Comparison of ENCODE assay signal across 8 cellular contexts in genomic region chrX:134374294-134374693, GRCh38. TPM values are rescaled to one million over a fixed set of nuclear protein-coding genes. Genes with fewer than 3 reads are reported as not detected.
DNase-seq lines count a peak whose midpoint lies in the region; ATAC-seq and TF ChIP-seq lines count a peak whose summit lies in the region.

No MANE protein-coding gene starts in this region.

- H4K91ac ChIP-seq in IMR-90 (ENCODE audit: insufficient read depth, low read depth, low read length): no peak overlapping the region

- peak overlapping the region; percentile 94 for H3K4me2 ChIP-seq in IMR-90 (ENCODE audit: low read depth, low read length)

- no peaks in the 10 kb centered on the region for H3K27me3 ChIP-seq in IMR-90 (ENCODE audit: control insufficient read depth, insufficient read depth, low read length)
- H3K27me3 ChIP-seq in muscle layer of colon (ENCODE audit: control insufficient read depth in 1 of 2, insufficient read depth in 2 of 2, low read length in 2 of 2): no peaks in the 10 kb centered on the region

- H3K4me3 ChIP-seq in AG09309 (ENCODE audit: control insufficient read depth, low read depth, low read length) (peak overlapping the region; percentile 74), IMR-90 (ENCODE audit: insufficient read depth, low read depth, low read length) (peak overlapping the region; percentile 82), muscle layer of colon (ENCODE audit: low read depth in 1 of 2, low read length in 2 of 2) (peak overlapping the region; percentile 42 to 58)

- H3K9ac ChIP-seq in IMR-90 (ENCODE audit: low read depth, low read length): peak overlapping the region; percentile 32; the same call in 1 of the 2 replicates
- no peak overlapping the region for H3K9ac ChIP-seq in muscle layer of colon (ENCODE audit: low read length)

- H3K56ac ChIP-seq in IMR-90 (ENCODE audit: extremely low read depth, insufficient read depth, low read length): no peak overlapping the region

- TF ChIP-seq RAD21 in IMR-90 (IDR thresholded peaks at IDR 0.05; ENCODE audit: low read length): no peak

- no peaks in the 10 kb centered on the region for H3K4me1 Mint-ChIP-seq in MCF 10A (ENCODE audit: insufficient read depth, unreplicated experiment)

- H3K27ac ChIP-seq in IMR-90 (ENCODE audit: insufficient read depth, low read length): no peak overlapping the region
- H3K27ac ChIP-seq in muscle layer of colon (ENCODE audit: low read depth, low read length): peak overlapping the region; percentile 92

- peak overlapping the region; percentile 96 for H3K27ac Mint-ChIP-seq in MCF 10A (ENCODE audit: low read depth, unreplicated experiment)

- no peak overlapping the region for H3K14ac ChIP-seq in IMR-90 (replicated peaks; ENCODE audit: low read depth, low read length)

- no peaks in the 10 kb centered on the region for H3K9me3 Mint-ChIP-seq in MCF 10A (ENCODE audit: unreplicated experiment)

- no peak overlapping the region for H2BK20ac ChIP-seq in IMR-90 (ENCODE audit: low read depth, low read length)

- no peak for TF ChIP-seq POLR2A in IMR-90 (IDR thresholded peaks at IDR 0.05; ENCODE audit: low read depth, low read length)

- CTCF ChIA-PET in IMR-90 (lab: Yijun Ruan, JAX) (no interaction called here), MCF 10A (lab: Yijun Ruan, JAX) (interaction anchor here (1.3 kb wide), 1 partner anchor 22 kb away, joined by 3 read pairs; no protein-coding TSS in a partner anchor)

- no peak overlapping the region for H4K5ac ChIP-seq in IMR-90 (ENCODE audit: low read depth, low read length)

- no peak overlapping the region for H3K4ac ChIP-seq in IMR-90 (ENCODE audit: low read depth, low read length)

- H2AK9ac ChIP-seq in IMR-90 (replicated peaks; ENCODE audit: low read depth, low read length, poor library complexity): no peak overlapping the region

- TF ChIP-seq CTCF in AG09309 (IDR thresholded peaks at IDR 0.05; ENCODE audit: control insufficient read depth, insufficient read depth, low read depth, low read length, missing control alignments) (no peak), IMR-90 (conservative IDR thresholded peaks at IDR 0.05; ENCODE audit: low read depth, low read length) (no peak), MCF 10A (IDR thresholded peaks at IDR 0.05; ENCODE audit: unreplicated experiment) (no peak)

- no peaks in the 10 kb centered on the region for H3K79me1 ChIP-seq in IMR-90 (ENCODE audit: low read depth in 1 of 2, low read length in 2 of 2)

- H3K36me3 Mint-ChIP-seq in MCF 10A (ENCODE audit: insufficient read depth, unreplicated experiment): peaks cover 5% of the 10 kb centered on the region

- H3K4me1 ChIP-seq in IMR-90 (ENCODE audit: control insufficient read depth, insufficient read depth, low read length) (no peaks in the 10 kb centered on the region), muscle layer of colon (ENCODE audit: insufficient read depth, low read length) (no peaks in the 10 kb centered on the region)

- no peak overlapping the region for H2AFZ ChIP-seq in IMR-90 (replicated peaks; ENCODE audit: low read length, poor library complexity)

- ATAC-seq in IMR-90 (ENCODE audit: low read depth) (no peak), HG03097 (IDR thresholded peaks at IDR 0.05; ENCODE audit: low FRiP score, unreplicated experiment) (no peak), HG02678 (IDR thresholded peaks at IDR 0.05; ENCODE audit: unreplicated experiment) (no peak)

- H3K27me3 Mint-ChIP-seq in MCF 10A (ENCODE audit: insufficient read depth, unreplicated experiment): peaks cover 33% of the 10 kb centered on the region

- no peak for DNase-seq in AG09309 (ENCODE audit: low read depth)
- no peak for DNase-seq in IMR-90
- DNase-seq in MCF 10A (ENCODE audit: unreplicated experiment): peak; percentile 27
- DNase-seq in stimulated activated CD4-positive, alpha-beta T cell treated with anti-CD3 and anti-CD28 coated beads, Interleukin-4, amount 100 ng/mL, for 24 hours: no peak
- DNase-seq in NCI-H1436 (lab: John Stamatoyannopoulos, UW): no peak

- no peak overlapping the region for H2BK15ac ChIP-seq in IMR-90 (ENCODE audit: low read depth, low read length)

- H2AK5ac ChIP-seq in IMR-90 (ENCODE audit: low read depth, low read length): no peak overlapping the region

- H3K9me3 ChIP-seq in IMR-90 (ENCODE audit: control insufficient read depth, insufficient read depth, low read length) (no peaks in the 10 kb centered on the region), muscle layer of colon (ENCODE audit: low read length) (no peaks in the 10 kb centered on the region)

- BruUV-seq in IMR-90 (replicated peaks; lab: Mats Ljungman, UMichigan): TSS peak; percentile 26
- no TSS peak for BruUV-seq in MCF 10A (replicated peaks; lab: Mats Ljungman, UMichigan)

- no peaks in the 10 kb centered on the region for H4K20me1 ChIP-seq in IMR-90 (ENCODE audit: insufficient read depth, low read length)

- no peak overlapping the region for H3K23ac ChIP-seq in IMR-90 (ENCODE audit: low read depth, low read length)

- intact Hi-C loops in IMR-90 (cut with micrococcal nuclease): no loop called here
- intact Hi-C loops in MCF 10A (cut with micrococcal nuclease): no loop called here

- in situ Hi-C loops in IMR-90 (cut with MboI; ENCODE audit: low sequenced_read_pairs): no loop called here

- no peaks in the 10 kb centered on the region for H3K36me3 ChIP-seq in IMR-90 (ENCODE audit: control insufficient read depth, insufficient read depth, low read length)
- no peaks in the 10 kb centered on the region for H3K36me3 ChIP-seq in muscle layer of colon (ENCODE audit: insufficient read depth, low read length)

- dilution Hi-C loops in IMR-90 (cut with HindIII; ENCODE audit: low sequenced_read_pairs, unreplicated experiment): no loop called here

- no peak overlapping the region for H2BK5ac ChIP-seq in IMR-90 (ENCODE audit: low read depth, low read length, poor library complexity, severe bottlenecking)

- POLR2A ChIA-PET in IMR-90 (lab: Charles Lee; ENCODE audit: unreplicated experiment) (no interaction called here), MCF 10A (lab: Yijun Ruan, JAX) (interaction anchor here (0.8 to 1.3 kb wide), 5 partner anchors 8 to 40 kb away, joined by 3 to 5 read pairs (median 4); no protein-coding TSS in a partner anchor)

- H2BK120ac ChIP-seq in IMR-90 (ENCODE audit: low read depth, low read length): no peak overlapping the region

- peak overlapping the region; percentile 90 for H3K4me3 Mint-ChIP-seq in MCF 10A (ENCODE audit: unreplicated experiment)

- H4K8ac ChIP-seq in IMR-90 (ENCODE audit: low read depth in 2 of 2, low read length in 2 of 2): no peak overlapping the region

- no peaks in the 10 kb centered on the region for H3K9me1 ChIP-seq in IMR-90 (ENCODE audit: insufficient read depth, low read length)

- no peak overlapping the region for H3K18ac ChIP-seq in IMR-90 (ENCODE audit: low read depth, low read length)

- no CpG with 5 or more reads among the region's 9 CpGs for whole genome bisulfite sequencing in IMR-90 (ENCODE audit: extremely low coverage in 2 of 2, insufficient read length in 1 of 2), 2 experiments

TF ChIP-seq in IMR-90, 13 proteins besides CTCF, POLR2A, EP300 and RAD21:
- TF ChIP-seq RFX5 (IDR thresholded peaks at IDR 0.05; ENCODE audit: low read depth, low read length) (no peak), CHD1 (IDR thresholded peaks at IDR 0.05; ENCODE audit: low read depth, low read length) (no peak), BHLHE40 (IDR thresholded peaks at IDR 0.05; ENCODE audit: low read depth, low read length) (no peak), SMC3 (IDR thresholded peaks at IDR 0.05; ENCODE audit: low read depth, low read length) (no peak), MAFK (IDR thresholded peaks at IDR 0.05; ENCODE audit: low read depth, low read length) (no peak), NFE2L2 (IDR thresholded peaks at IDR 0.05; ENCODE audit: low read depth, low read length) (no peak), MXI1 (IDR thresholded peaks at IDR 0.05; ENCODE audit: borderline replicate concordance, low read depth, low read length) (no peak), MAZ (IDR thresholded peaks at IDR 0.05; ENCODE audit: borderline replicate concordance, low read depth, low read length) (no peak), USF2 (IDR thresholded peaks at IDR 0.05; ENCODE audit: low read depth, low read length) (no peak), CEBPB (IDR thresholded peaks at IDR 0.05; ENCODE audit: low read depth, low read length) (no peak), ELK1 (IDR thresholded peaks at IDR 0.05; ENCODE audit: borderline replicate concordance, low read depth, low read length) (no peak)

RNA-seq across cellular contexts. Expression of gene PHF6, which starts 1.2 kb away (rescaled TPM):
- 22.0 and 34.4 TPM in 2 replicates for total RNA-seq in IMR-90 (2012; rRNA removed)
- polyA plus RNA-seq in IMR-90 (2012; rRNA removed): 5.3 and 8.1 TPM in 2 replicates
- polyA plus RNA-seq in IMR-90 (2012; cell fraction: cytosol; rRNA removed): 0.66 and 0.77 TPM in 2 replicates
- 0.37 and 5.9 TPM in 2 replicates for polyA plus RNA-seq in IMR-90 (2012; cell fraction: nucleus; rRNA removed; ENCODE audit: low replicate concordance)
- total RNA-seq in MCF 10A (2022): 37.4 and 44.0 TPM in 2 replicates
